14 cellular contexts compared by ENCODE assay signal in genomic region chr12:31603546-31604009, GRCh38. TPM values are rescaled to one million over a fixed set of nuclear protein-coding genes. Genes with fewer than 3 reads are reported as not detected.
A peak's percentile ranks its signal among the peaks of the same experiment; 100 is the strongest.
DNase-seq lines count a peak whose midpoint lies in the region; ATAC-seq and TF ChIP-seq lines count a peak whose summit lies in the region.
"Had no signal": no experiment of that assay in that cellular context is flagged by ENCODE, and none has a peak within 500 bp of the region (broad histone marks: within the 10 kb centered on the region; RNA-seq: fewer than 3 reads in every experiment).

No MANE protein-coding gene starts in this region.

- no peaks in the 10 kb centered on the region for H3K27me3 Mint-ChIP-seq in endodermal cell (ENCODE audit: insufficient read depth)

- peak; percentile 97 for ATAC-seq in GM18511 (IDR thresholded peaks at IDR 0.05; ENCODE audit: unreplicated experiment)
- ATAC-seq in GM21390 (IDR thresholded peaks at IDR 0.05; ENCODE audit: unreplicated experiment) = peak; percentile 95
- peak; percentile 98 for ATAC-seq in HG03066 (IDR thresholded peaks at IDR 0.05; ENCODE audit: low read depth, unreplicated experiment)
- ATAC-seq in activated naive CD4-positive, alpha-beta T cell treated with anti-CD3 and anti-CD28 coated beads, Interleukin-2, amount 50 U/mL, for 72 hours = no peak

- no peak for TF ChIP-seq CTCF in endodermal cell (conservative IDR thresholded peaks at IDR 0.05)
- no peak for TF ChIP-seq CTCF in testis (IDR thresholded peaks at IDR 0.05)

- H3K36me3 ChIP-seq in endodermal cell (ENCODE audit: control insufficient read depth, insufficient read depth, low read length) (no peaks in the 10 kb centered on the region), testis (ENCODE audit: low read depth, missing control alignments) (no peaks in the 10 kb centered on the region)

- peak; percentile 39 for DNase-seq in RPMI8226
- DNase-seq in endodermal cell = no peak
- no peak for DNase-seq in activated naive CD4-positive, alpha-beta T cell treated with anti-CD3 and anti-CD28 coated beads, Interleukin-2, amount 50 U/mL, for 72 hours (ENCODE audit: low spot score in 2 of 2)
- no peak for DNase-seq in testis
- DNase-seq in HK-2 (ENCODE audit: unreplicated experiment) = no peak
- DNase-seq: activated naive CD4-positive, alpha-beta T cell; NCI-H82; stimulated activated CD4-positive, alpha-beta T cell treated with anti-CD3 and anti-CD28 coated beads, Interleukin-1b, Interleukin-23, amount 100 ng/mL, for 48 hours had no signal

- H3K9me3 ChIP-seq in endodermal cell (ENCODE audit: control insufficient read depth, low read length) (peaks cover 13% of the 10 kb centered on the region), testis (no peaks in the 10 kb centered on the region)

- TF ChIP-seq POLR2A in testis (IDR thresholded peaks at IDR 0.05) = no peak

- no peak overlapping the region for H3K9ac ChIP-seq in endodermal cell (ENCODE audit: extremely low read depth, low read length, poor library complexity, severe bottlenecking)
- H3K9ac ChIP-seq: KMS-11 had no signal

- peaks cover 13% of the 10 kb centered on the region for H3K4me1 Mint-ChIP-seq in endodermal cell
- H3K4me1 Mint-ChIP-seq: neural crest cell had no signal

- H3K27ac Mint-ChIP-seq in endodermal cell = no peak overlapping the region
- H3K27ac Mint-ChIP-seq in activated naive CD4-positive, alpha-beta T cell treated with anti-CD3 and anti-CD28 coated beads, Interleukin-2, amount 50 U/mL, for 72 hours = no peak overlapping the region
- H3K27ac Mint-ChIP-seq: CD14-positive monocyte had no signal

- 91 to 99% methylated on average over 3 of the region's 3 CpGs for WGBS in endodermal cell (ENCODE audit: insufficient coverage in 1 of 2, insufficient read length in 1 of 2), 2 experiments
- 65 to 68% methylated on average over 3 of the region's 3 CpGs for WGBS in testis, 2 donors

- H3K9me3 Mint-ChIP-seq in endodermal cell = peaks cover 14% of the 10 kb centered on the region
- peaks cover 9 to 10% of the 10 kb centered on the region in 2 donors for H3K9me3 Mint-ChIP-seq in activated naive CD4-positive, alpha-beta T cell treated with anti-CD3 and anti-CD28 coated beads, Interleukin-2, amount 50 U/mL, for 72 hours

- intact Hi-C loops in testis (cut with DNase I; ENCODE audit: low total_unique reads) = no loop called here

- no peaks in the 10 kb centered on the region for H3K36me3 Mint-ChIP-seq in endodermal cell (ENCODE audit: low read depth)
- peaks cover 5% of the 10 kb centered on the region in 2 donors for H3K36me3 Mint-ChIP-seq in activated naive CD4-positive, alpha-beta T cell treated with anti-CD3 and anti-CD28 coated beads, Interleukin-2, amount 50 U/mL, for 72 hours
- H3K36me3 Mint-ChIP-seq: CD14-positive monocyte had no signal

- no peaks in the 10 kb centered on the region for H3K27me3 ChIP-seq in endodermal cell (ENCODE audit: control insufficient read depth, insufficient read depth, low read length, poor library complexity, severe bottlenecking)
- H3K27me3 ChIP-seq in testis = no peaks in the 10 kb centered on the region

- H3K4me3 ChIP-seq in endodermal cell (ENCODE audit: low read length) (no peak overlapping the region), testis (no peak overlapping the region)

- H3K4me1 ChIP-seq in endodermal cell (ENCODE audit: control insufficient read depth, insufficient read depth, low read length) (no peaks in the 10 kb centered on the region), testis (no peaks in the 10 kb centered on the region)

- no peak overlapping the region for H3K4me3 Mint-ChIP-seq in endodermal cell
- H3K4me3 Mint-ChIP-seq: CD14-positive monocyte, neural crest cell had no signal

- H3K27ac ChIP-seq in endodermal cell (ENCODE audit: low read depth, low read length) (no peak overlapping the region), testis (no peak overlapping the region)
- H3K27ac ChIP-seq: KMS-11 had no signal

RNA-seq across cellular contexts. Expression of gene DENND5B, which starts 12.6 kb away (rescaled TPM):
- total RNA-seq in endodermal cell (10 to 100 TPM; 24.5 to 34.2 TPM), testis (10 to 100 TPM; 60.4 to 62.3 TPM)
- polyA plus RNA-seq in endodermal cell (2013, experiment 1 of 2) = 24.2 TPM
- 24.3 TPM for polyA plus RNA-seq in endodermal cell (2013, experiment 2 of 2)
- under 1 TPM; 0.10 to 0.18 TPM for total RNA-seq in activated naive CD4-positive, alpha-beta T cell treated with anti-CD3 and anti-CD28 coated beads, Interleukin-2, amount 50 U/mL, for 72 hours
- 34.7 TPM for polyA plus RNA-seq in testis (ENCODE audit: insufficient read depth, low read depth, low replicate concordance)

RNA-seq across cellular contexts. Expression of gene ETFBKMT, which starts 55.9 kb away (rescaled TPM):
- total RNA-seq in endodermal cell (1 to 10 TPM; 2.0 to 2.4 TPM), testis (1 to 10 TPM; 7.3 to 9.8 TPM)
- polyA plus RNA-seq in endodermal cell (2013, experiment 1 of 2) = 0.82 TPM
- polyA plus RNA-seq in endodermal cell (2013, experiment 2 of 2) = 1.3 TPM
- 1 to 10 TPM in 1 of 2 donors, under 1 TPM in 1; 0.78 to 1.3 TPM for total RNA-seq in activated naive CD4-positive, alpha-beta T cell treated with anti-CD3 and anti-CD28 coated beads, Interleukin-2, amount 50 U/mL, for 72 hours
- 6.6 TPM for polyA plus RNA-seq in testis (ENCODE audit: insufficient read depth, low read depth, low replicate concordance)

Comparison
In these comparisons a context has a peak if more than half of its experiments do, and no peak if none do; other contexts are left out.
1. ATAC-seq: peak in GM18511 (single experiment), GM21390 (single experiment) and HG03066 (single experiment); none in activated naive CD4-positive, alpha-beta T cell treated with anti-CD3 and anti-CD28 coated beads, Interleukin-2, amount 50 U/mL, for 72 hours (0 of 2).
2. RNA of gene DENND5B, which starts 12.6 kb away (total RNA-seq): 60.4 to 62.3 TPM in testis and 24.5 to 34.2 TPM in endodermal cell; 0.10 to 0.18 TPM in activated naive CD4-positive, alpha-beta T cell treated with anti-CD3 and anti-CD28 coated beads, Interleukin-2, amount 50 U/mL, for 72 hours; every median in the first group is over 10 times any median in the second.